1 cellular context compared by ENCODE assay signal in the genomic region with DNA sequence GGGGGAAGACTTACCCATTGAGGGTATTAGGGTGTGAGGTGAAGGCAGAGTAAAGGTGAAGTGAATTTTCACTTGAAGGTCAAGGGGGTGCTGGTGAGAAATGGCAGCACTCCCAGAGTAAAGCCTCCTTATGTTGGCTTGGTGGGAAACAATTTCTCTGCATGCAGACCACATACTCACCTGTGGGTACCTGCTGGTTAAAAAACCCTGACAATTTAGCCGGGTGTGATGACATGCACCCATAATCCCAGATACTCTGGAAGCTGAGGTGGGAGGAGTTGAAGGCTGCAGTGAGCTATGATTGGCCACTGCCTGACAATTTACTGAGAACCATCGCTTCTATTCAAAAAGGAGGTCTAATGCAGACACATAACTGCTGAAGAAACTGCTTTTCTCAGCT.
TF ChIP-seq lines count a peak whose summit lies in the region.

No MANE protein-coding gene starts in this region.

TF ChIP-seq in WTC11, 78 proteins besides CTCF, POLR2A, EP300 and RAD21 (continued from another document):
- no peak for TF ChIP-seq ZNF532 (CRISPR knock-in tag; IDR thresholded peaks at IDR 0.05; ENCODE audit: borderline replicate concordance)
- no peak for TF ChIP-seq SP1 (CRISPR knock-in tag; conservative IDR thresholded peaks at IDR 0.05)
- TF ChIP-seq, protein P1, sequence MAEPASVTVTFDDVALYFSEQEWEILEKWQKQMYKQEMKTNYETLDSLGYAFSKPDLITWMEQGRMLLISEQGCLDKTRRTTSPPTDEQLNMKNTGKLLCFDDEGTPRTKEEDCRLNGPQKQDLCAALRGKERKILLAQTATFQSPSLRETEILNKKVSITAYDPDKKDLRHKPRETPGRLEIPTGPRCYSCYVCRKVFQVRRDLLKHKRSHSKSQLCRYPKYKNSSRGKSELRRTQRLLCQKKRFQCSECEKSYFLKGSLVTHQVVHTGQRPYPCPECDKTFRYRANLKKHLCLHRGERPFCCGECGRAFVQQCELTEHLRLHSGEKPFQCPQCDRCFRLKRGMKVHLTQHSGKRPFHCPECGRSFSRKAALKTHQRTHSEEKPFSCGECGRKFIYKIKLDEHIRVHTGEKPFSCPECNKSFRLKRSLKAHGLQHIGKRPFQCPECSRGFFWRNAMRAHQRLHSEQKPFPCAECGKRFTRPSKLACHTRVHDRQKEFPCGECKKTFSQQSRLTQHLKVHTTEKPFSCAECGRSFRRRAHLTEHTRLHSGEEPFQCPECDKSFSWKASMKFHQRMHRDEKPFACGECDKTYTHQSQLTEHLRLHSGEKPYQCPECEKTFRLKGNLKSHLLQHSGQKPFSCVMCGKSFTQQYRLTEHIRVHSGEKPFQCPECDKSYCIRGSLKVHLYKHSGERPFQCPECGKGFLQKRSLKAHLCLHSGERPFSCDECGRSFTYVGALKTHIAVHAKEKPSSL (CRISPR knock-in tag; conservative IDR thresholded peaks at IDR 0.05), result no peak
- TF ChIP-seq ZNF317 (CRISPR knock-in tag; IDR thresholded peaks at IDR 0.05; ENCODE audit: borderline replicate concordance, low read depth), result no peak
TF ChIP-seq in WTC11: peak in this region for 0.
